Comparison of ENCODE assay signal across 18 cellular contexts in the genomic region with DNA sequence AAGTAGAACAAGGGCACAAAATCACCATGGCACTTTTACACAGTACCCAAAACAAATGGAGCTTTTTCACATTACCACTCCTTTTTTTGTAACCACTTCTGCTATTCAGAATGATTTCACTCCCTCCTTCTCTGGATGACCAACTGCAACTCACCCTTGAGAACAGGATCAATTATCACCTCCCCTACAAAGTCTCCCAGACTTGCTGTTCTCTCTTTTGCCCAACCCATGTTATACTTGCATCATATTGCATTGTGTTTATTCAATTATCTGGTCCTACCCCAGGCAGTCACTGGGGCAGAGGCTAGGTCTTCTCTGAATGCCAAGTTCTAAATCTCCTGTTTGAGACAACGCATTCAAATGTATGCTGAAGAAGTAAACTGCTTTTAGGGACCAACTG.
"Had no signal": no experiment of that assay in that cellular context is flagged by ENCODE, and none has a peak within 500 bp of the region (broad histone marks: within the 10 kb centered on the region; RNA-seq: fewer than 3 reads in every experiment).

No MANE protein-coding gene starts in this region.

- DNase-seq: activated CD4-positive, alpha-beta T cell treated with anti-CD3 and anti-CD28 coated beads, Interleukin-2, amount 50 U/mL, for 1 hour; activated CD4-positive, CD25-positive, alpha-beta regulatory T cell treated with anti-CD3 and anti-CD28 coated beads, Interleukin-2, amount 50 U/mL, for 72 hours; activated CD8-positive, alpha-beta T cell treated with anti-CD3 and anti-CD28 coated beads, Interleukin-2, amount 10 ng/mL, durations not matched to agents 7 days and 5 days; activated gamma-delta T cell; aorta; brain microvascular endothelial cell; central memory CD4-positive, alpha-beta T cell; effector memory CD4-positive, alpha-beta T cell; head of caudate nucleus; left ventricle myocardium superior; mammary epithelial cell; midbrain; ovary; stimulated activated CD4-positive, alpha-beta T cell treated with anti-CD3 and anti-CD28 coated beads, Interleukin-4, amount 100 ng/mL, for 4 hours; substantia nigra; T1000; thyroid gland; upper lobe of right lung had no signal
